Comparison of ENCODE assay signal across 14 cellular contexts in genomic region chr5:178068293-178068692, GRCh38. TPM values are rescaled to one million over a fixed set of nuclear protein-coding genes. Genes with fewer than 3 reads are reported as not detected.
DNase-seq lines count a peak whose midpoint lies in the region; ATAC-seq and TF ChIP-seq lines count a peak whose summit lies in the region.
"Had no signal": no experiment of that assay in that cellular context is flagged by ENCODE, and none has a peak within 500 bp of the region (broad histone marks: within the 10 kb centered on the region; RNA-seq: fewer than 3 reads in every experiment).

No MANE protein-coding gene starts in this region.

- H3K27me3 ChIP-seq in BLaER1: no peaks in the 10 kb centered on the region
- H3K27me3 ChIP-seq: cardiac muscle cell had no signal

- no peaks in the 10 kb centered on the region for H3K36me3 ChIP-seq in BLaER1
- H3K36me3 ChIP-seq: cardiac muscle cell had no signal

- H3K27ac Mint-ChIP-seq in activated naive CD8-positive, alpha-beta T cell treated with anti-CD3 and anti-CD28 coated beads for 36 hours: no peak overlapping the region
- H3K27ac Mint-ChIP-seq in HFFc6: no peak overlapping the region

- no peaks in the 10 kb centered on the region for H3K9me3 Mint-ChIP-seq in activated naive CD8-positive, alpha-beta T cell treated with anti-CD3 and anti-CD28 coated beads for 36 hours
- H3K9me3 Mint-ChIP-seq in HFFc6: no peaks in the 10 kb centered on the region

- H3K4me2 ChIP-seq in BLaER1: peak overlapping the region; percentile 88

- DNase-seq in NCI-H2227 treated with DMSO at 0.1 percent for 48 hours (lab: John Stamatoyannopoulos, UW) (peak; percentile 36), HFFc6 (no peak), NCI-H187 treated with DMSO at 0.1 percent for 48 hours (lab: John Stamatoyannopoulos, UW) (no peak)
- DNase-seq in activated naive CD8-positive, alpha-beta T cell treated with anti-CD3 and anti-CD28 coated beads for 36 hours: peak; percentile 6
- DNase-seq in activated naive CD4-positive, alpha-beta T cell treated with anti-CD3 and anti-CD28 coated beads, Interleukin-2, amount 50 U/mL, for 16 hours: no peak
- DNase-seq: activated naive CD4-positive, alpha-beta T cell; mucosa of descending colon; NCI-H1048; stimulated activated CD4-positive, alpha-beta T cell treated with anti-CD3 and anti-CD28 coated beads, Interleukin-2, amount 100 ng/mL, for 24 hours; T-helper 9 cell had no signal

- TF ChIP-seq RAD21 in Ishikawa (IDR thresholded peaks at IDR 0.05; ENCODE audit: low read depth): no peak

- H3K4me3 Mint-ChIP-seq in activated naive CD8-positive, alpha-beta T cell treated with anti-CD3 and anti-CD28 coated beads for 36 hours: no peak overlapping the region
- H3K4me3 Mint-ChIP-seq in HFFc6: no peak overlapping the region

- peaks cover 18% of the 10 kb centered on the region for H3K4me1 Mint-ChIP-seq in activated naive CD8-positive, alpha-beta T cell treated with anti-CD3 and anti-CD28 coated beads for 36 hours
- no peaks in the 10 kb centered on the region for H3K4me1 Mint-ChIP-seq in HFFc6 (ENCODE audit: low read depth)

- no peaks in the 10 kb centered on the region for H3K27me3 Mint-ChIP-seq in activated naive CD8-positive, alpha-beta T cell treated with anti-CD3 and anti-CD28 coated beads for 36 hours
- peaks cover 34% of the 10 kb centered on the region for H3K27me3 Mint-ChIP-seq in HFFc6 (ENCODE audit: insufficient read depth)

- H3K27ac ChIP-seq in BLaER1: peak overlapping the region; percentile 47
- H3K27ac ChIP-seq: cardiac muscle cell had no signal

- no peak for TF ChIP-seq EP300 in Ishikawa (IDR thresholded peaks at IDR 0.05; ENCODE audit: borderline replicate concordance)

- H3K4me1 ChIP-seq in BLaER1: peaks cover 57% of the 10 kb centered on the region

- no peak for ATAC-seq in HG02759 (IDR thresholded peaks at IDR 0.05; ENCODE audit: unreplicated experiment)
- ATAC-seq: mucosa of descending colon had no signal

- H3K9ac ChIP-seq in BLaER1: peak overlapping the region; percentile 55; the same call in 1 of the 2 replicates

- no peak for TF ChIP-seq CTCF in HFFc6 (IDR thresholded peaks at IDR 0.05)

- 0 out of 2 replicates have a peak overlapping the region, but pooled peaks have one; percentile 6 for H3K4me3 ChIP-seq in BLaER1
- H3K4me3 ChIP-seq: cardiac muscle cell, mucosa of descending colon had no signal

- no peaks in the 10 kb centered on the region for H4K20me1 ChIP-seq in BLaER1

- no peaks in the 10 kb centered on the region for H3K36me3 Mint-ChIP-seq in activated naive CD8-positive, alpha-beta T cell treated with anti-CD3 and anti-CD28 coated beads for 36 hours
- H3K36me3 Mint-ChIP-seq in HFFc6 (ENCODE audit: low read depth): no peaks in the 10 kb centered on the region

- H3K9me3 ChIP-seq in BLaER1: no peaks in the 10 kb centered on the region
- H3K9me3 ChIP-seq: mucosa of descending colon had no signal

TF ChIP-seq in Ishikawa, 13 proteins besides CTCF, POLR2A, EP300 and RAD21:
- TF ChIP-seq NFIC (IDR thresholded peaks at IDR 0.05): peak; percentile 30; the same call in 1 of the 2 replicates
- no peak for TF ChIP-seq FOXM1 (IDR thresholded peaks at IDR 0.05; ENCODE audit: borderline replicate concordance, low read depth)
- no peak for TF ChIP-seq MAX (IDR thresholded peaks at IDR 0.05)

RNA-seq across cellular contexts. Expression of gene N4BP3, which starts 45.0 kb away (rescaled TPM):
- total RNA-seq in activated naive CD8-positive, alpha-beta T cell treated with anti-CD3 and anti-CD28 coated beads for 36 hours: 10 to 100 TPM; 12.3 to 12.9 TPM
- under 1 TPM in 3 of 6 experiments, not detected in 3; 0.03 to 0.05 (median 0.05) TPM for total RNA-seq in HFFc6 (2021; fragmentation: NEBNext Ultra II Directional; extraction: Animal tissue kit (Norgen Biotek cat#: 25700))

Comparison
In these comparisons a context has a peak if more than half of its experiments do, and no peak if none do; other contexts are left out.
1. DNase-seq: peak in NCI-H2227 treated with DMSO at 0.1 percent for 48 hours (single experiment) and activated naive CD8-positive, alpha-beta T cell treated with anti-CD3 and anti-CD28 coated beads for 36 hours (single experiment); none in activated naive CD4-positive, alpha-beta T cell treated with anti-CD3 and anti-CD28 coated beads, Interleukin-2, amount 50 U/mL, for 16 hours (single experiment), HFFc6 (single experiment) and NCI-H187 treated with DMSO at 0.1 percent for 48 hours (single experiment).
2. RNA of gene N4BP3, which starts 45.0 kb away (total RNA-seq): 12.3 to 12.9 TPM in activated naive CD8-positive, alpha-beta T cell treated with anti-CD3 and anti-CD28 coated beads for 36 hours; 0.03 to 0.05 TPM in HFFc6; every median in the first group is over 10 times any median in the second.